20 cellular contexts compared by ENCODE assay signal in the genomic region with DNA sequence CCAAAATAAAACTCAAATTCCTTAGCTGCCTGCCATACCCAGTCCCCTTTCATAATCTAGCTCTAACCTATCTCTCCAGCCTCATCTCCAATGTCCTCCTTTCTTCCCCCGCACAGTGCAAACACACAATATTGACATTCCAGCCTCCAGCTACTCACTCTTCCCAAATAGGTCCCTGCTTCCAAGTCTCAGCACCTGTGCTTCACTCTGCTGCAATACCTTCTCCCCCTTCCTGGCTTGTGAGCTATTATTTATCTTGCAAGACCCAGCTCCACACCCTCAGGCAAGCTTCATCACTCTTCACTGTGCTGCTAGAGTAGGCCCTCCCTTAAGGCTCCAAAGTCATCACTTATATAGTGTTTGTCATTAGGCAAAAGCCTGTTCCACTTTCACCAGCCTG. TPM values are rescaled to one million over a fixed set of nuclear protein-coding genes. Genes with fewer than 3 reads are reported as not detected.
DNase-seq lines count a peak whose midpoint lies in the region; ATAC-seq and TF ChIP-seq lines count a peak whose summit lies in the region.
"Had no signal": no experiment of that assay in that cellular context is flagged by ENCODE, and none has a peak within 500 bp of the region (broad histone marks: within the 10 kb centered on the region; RNA-seq: fewer than 3 reads in every experiment).

No MANE protein-coding gene starts in this region.

- H3K4me1 ChIP-seq in left ventricle myocardium inferior (peaks cover 100% of the 10 kb centered on the region), thyroid gland (peaks cover 79 to 91% of the 10 kb centered on the region in 2 donors)
- no peaks in the 10 kb centered on the region for H3K4me1 ChIP-seq in CD8-positive, alpha-beta T cell (ENCODE audit: insufficient read depth, low read length)

- no peaks in the 10 kb centered on the region for H3K4me1 Mint-ChIP-seq in CD8-positive, alpha-beta T cell (ENCODE audit: low read depth)

- H3K27me3 ChIP-seq in left ventricle myocardium inferior (ENCODE audit: low read depth) = no peaks in the 10 kb centered on the region
- no peaks in the 10 kb centered on the region for H3K27me3 ChIP-seq in thyroid gland
- no peaks in the 10 kb centered on the region for H3K27me3 ChIP-seq in CD8-positive, alpha-beta T cell (ENCODE audit: insufficient read depth, low read length)
- H3K27me3 ChIP-seq: esophagus muscularis mucosa, SJSA1 had no signal

- POLR2A ChIA-PET in CD8-positive, alpha-beta T cell (lab: Charles Lee) = no interaction called here

- H3K9me3 ChIP-seq in left ventricle myocardium inferior (replicated peaks) = no peaks in the 10 kb centered on the region
- H3K9me3 ChIP-seq in thyroid gland = no peaks in the 10 kb centered on the region
- no peaks in the 10 kb centered on the region for H3K9me3 ChIP-seq in CD8-positive, alpha-beta T cell (ENCODE audit: low read length)
- H3K9me3 ChIP-seq: esophagus muscularis mucosa, SJSA1 had no signal

- TF ChIP-seq CTCF in left ventricle myocardium inferior (IDR thresholded peaks at IDR 0.05; ENCODE audit: borderline replicate concordance) = no peak
- TF ChIP-seq CTCF in thyroid gland (IDR thresholded peaks at IDR 0.05) = no peak
- TF ChIP-seq CTCF in CD8-positive, alpha-beta T cell (IDR thresholded peaks at IDR 0.05) = no peak

- no peak overlapping the region for H3K4me3 ChIP-seq in left ventricle myocardium inferior
- H3K4me3 ChIP-seq in thyroid gland (replicated peaks in 1 of 3) = no peak overlapping the region
- H3K4me3 ChIP-seq in CD8-positive, alpha-beta T cell (ENCODE audit: low read depth, low read length) = no peak overlapping the region
- H3K4me3 ChIP-seq: coronary artery, esophagus muscularis mucosa, K562, SJSA1 had no signal

- peak in 1 of 2 donors; percentile 10 for TF ChIP-seq POLR2A in thyroid gland (IDR thresholded peaks at IDR 0.05)

- no peak for ATAC-seq in Right ventricle myocardium superior (ENCODE audit: poor library complexity)
- ATAC-seq in left lobe of liver = peak; percentile 79
- ATAC-seq in HG02884 (IDR thresholded peaks at IDR 0.05; ENCODE audit: unreplicated experiment) = no peak
- ATAC-seq in CD8-positive, alpha-beta T cell = no peak
- ATAC-seq: K562; natural killer cell treated with Interleukin-12 subunit alpha and Interleukin-12 subunit beta and Interleukin-15 and Interleukin-18, amount 100 ng/mL, for 72 hours had no signal

- H3K36me3 Mint-ChIP-seq in CD8-positive, alpha-beta T cell = no peaks in the 10 kb centered on the region
- H3K36me3 Mint-ChIP-seq: activated CD4-positive, alpha-beta memory T cell treated with anti-CD3 and anti-CD28 coated beads for 36 hours; natural killer cell treated with Interleukin-12 subunit alpha and Interleukin-12 subunit beta and Interleukin-15 and Interleukin-18, amount 100 ng/mL, for 72 hours had no signal

- H3K27ac ChIP-seq in left ventricle myocardium inferior (replicated peaks) (peak overlapping the region; percentile 97), thyroid gland (peak overlapping the region; percentile 97 to 98 (median 97))
- H3K27ac ChIP-seq in CD8-positive, alpha-beta T cell (ENCODE audit: low read depth, low read length) = no peak overlapping the region
- H3K27ac ChIP-seq: coronary artery, esophagus muscularis mucosa, SJSA1 had no signal

- WGBS in thyroid gland, 2 donors = 51 to 57% methylated on average over 1 of the region's 1 CpG

- H3K4me3 Mint-ChIP-seq in CD8-positive, alpha-beta T cell = no peak overlapping the region
- H3K4me3 Mint-ChIP-seq: activated CD4-positive, alpha-beta memory T cell treated with anti-CD3 and anti-CD28 coated beads for 36 hours; activated T-helper 1 cell treated with anti-CD3 and anti-CD28 coated beads, Interleukin-12 subunit alpha, Interleukin-12 subunit beta, Interleukin-2, Interleukin-4 antibody, amounts not matched to agents 30 ng/mL and 10 ng/mL and 1 ng/mL, durations not matched to agents 14 hours and 24 hours and 36 hours; natural killer cell treated with Interleukin-12 subunit alpha and Interleukin-12 subunit beta and Interleukin-15 and Interleukin-18, amount 100 ng/mL, for 72 hours; stimulated activated naive CD8-positive, alpha-beta T cell treated with anti-CD3 and anti-CD28 coated beads, Interleukin-15, Interleukin-2, amounts not matched to agents 100 ng/mL and 50 ng/mL, for 24 hours had no signal

- intact Hi-C loops in left ventricle myocardium inferior (cut with micrococcal nuclease) (loop anchor here (10.0 kb wide), 2 partner anchors 55 to 375 kb away; no protein-coding TSS in a partner anchor), Right ventricle myocardium superior (cut with DNase I) (loop anchor here (5.0 kb wide), 1 partner anchor 32 kb away; no protein-coding TSS in a partner anchor), thyroid gland (cut with DNase I) (loop anchor here (10.0 kb wide), 2 partner anchors 45 to 505 kb away; no protein-coding TSS in a partner anchor)
- intact Hi-C loops in CD8-positive, alpha-beta T cell (cut with DNase I, micrococcal nuclease) = no loop called here

- CTCF ChIA-PET in CD8-positive, alpha-beta T cell (lab: Charles Lee) = no interaction called here

- no peaks in the 10 kb centered on the region for H3K9me3 Mint-ChIP-seq in CD8-positive, alpha-beta T cell
- H3K9me3 Mint-ChIP-seq: activated CD4-positive, alpha-beta memory T cell treated with anti-CD3 and anti-CD28 coated beads for 36 hours; activated T-helper 1 cell treated with anti-CD3 and anti-CD28 coated beads, Interleukin-12 subunit alpha, Interleukin-12 subunit beta, Interleukin-2, Interleukin-4 antibody, amounts not matched to agents 30 ng/mL and 10 ng/mL and 1 ng/mL, durations not matched to agents 14 hours and 24 hours and 36 hours; natural killer cell treated with Interleukin-12 subunit alpha and Interleukin-12 subunit beta and Interleukin-15 and Interleukin-18, amount 100 ng/mL, for 72 hours; stimulated activated naive CD8-positive, alpha-beta T cell treated with anti-CD3 and anti-CD28 coated beads, Interleukin-15, Interleukin-2, amounts not matched to agents 100 ng/mL and 50 ng/mL, for 24 hours had no signal

- DNase-seq in left ventricle myocardium inferior (no peak), Right ventricle myocardium superior (no peak), SHP77 (lab: John Stamatoyannopoulos, UW) (peak; percentile 48 to 59), left lobe of liver (ENCODE audit: low spot score) (peak; percentile 74), thyroid gland (peak; percentile 48 to 53)
- DNase-seq in stimulated activated CD4-positive, alpha-beta T cell treated with anti-CD3 and anti-CD28 coated beads, Interleukin-12 subunit alpha, Interleukin-12 subunit beta, amount 100 ng/mL, for 4 hours = no peak
- DNase-seq in CD8-positive, alpha-beta T cell = no peak
- DNase-seq: activated CD4-positive, alpha-beta memory T cell treated with anti-CD3 and anti-CD28 coated beads for 36 hours; amniotic stem cell; left cardiac atrium; NCI-H524 treated with DMSO at 0.1 percent for 48 hours; T1000 had no signal

- no peaks in the 10 kb centered on the region for H3K36me3 ChIP-seq in left ventricle myocardium inferior
- H3K36me3 ChIP-seq in thyroid gland = no peaks in the 10 kb centered on the region
- H3K36me3 ChIP-seq in CD8-positive, alpha-beta T cell (ENCODE audit: insufficient read depth, low read length) = no peaks in the 10 kb centered on the region
- H3K36me3 ChIP-seq: esophagus muscularis mucosa, SJSA1 had no signal

- H3K27ac Mint-ChIP-seq in CD8-positive, alpha-beta T cell = no peak overlapping the region
- H3K27ac Mint-ChIP-seq: activated CD4-positive, alpha-beta memory T cell treated with anti-CD3 and anti-CD28 coated beads for 36 hours; activated T-helper 1 cell treated with anti-CD3 and anti-CD28 coated beads, Interleukin-12 subunit alpha, Interleukin-12 subunit beta, Interleukin-2, Interleukin-4 antibody, amounts not matched to agents 30 ng/mL and 10 ng/mL and 1 ng/mL, durations not matched to agents 14 hours and 24 hours and 36 hours; natural killer cell treated with Interleukin-12 subunit alpha and Interleukin-12 subunit beta and Interleukin-15 and Interleukin-18, amount 100 ng/mL, for 72 hours; stimulated activated naive CD8-positive, alpha-beta T cell treated with anti-CD3 and anti-CD28 coated beads, Interleukin-15, Interleukin-2, amounts not matched to agents 100 ng/mL and 50 ng/mL, for 24 hours had no signal

- H3K27me3 Mint-ChIP-seq in CD8-positive, alpha-beta T cell (ENCODE audit: low read depth) = peaks cover 5% of the 10 kb centered on the region

RNA-seq across cellular contexts. Expression of a gene that starts 9.7 kb away (rescaled TPM):
- total RNA-seq in left ventricle myocardium inferior (101 TPM), Right ventricle myocardium superior (117 TPM), left lobe of liver (53.9 TPM), thyroid gland (100 to 1,000 TPM; 257 to 764 (median 675) TPM)
- not detected for total RNA-seq in CD8-positive, alpha-beta T cell
- total RNA-seq: activated CD4-positive, alpha-beta memory T cell treated with anti-CD3 and anti-CD28 coated beads for 36 hours; activated T-helper 1 cell treated with anti-CD3 and anti-CD28 coated beads, Interleukin-12 subunit alpha, Interleukin-12 subunit beta, Interleukin-2, Interleukin-4 antibody, amounts not matched to agents 30 ng/mL and 10 ng/mL and 1 ng/mL, durations not matched to agents 14 hours and 24 hours and 36 hours had no signal

Comparison
In these comparisons a context has a peak if more than half of its experiments do, and no peak if none do; other contexts are left out.
1. DNase-seq: peak in SHP77 (2 of 2), left lobe of liver (single experiment) and thyroid gland (2 of 2); none in left ventricle myocardium inferior (single experiment), Right ventricle myocardium superior (single experiment), stimulated activated CD4-positive, alpha-beta T cell treated with anti-CD3 and anti-CD28 coated beads, Interleukin-12 subunit alpha, Interleukin-12 subunit beta, amount 100 ng/mL, for 4 hours (single experiment) and CD8-positive, alpha-beta T cell (0 of 7).
2. RNA of a gene that starts 9.7 kb away (total RNA-seq): 257 to 764 TPM in thyroid gland, 117 TPM in Right ventricle myocardium superior (single experiment), 101 TPM in left ventricle myocardium inferior (single experiment) and 53.9 TPM in left lobe of liver (single experiment); not detected in CD8-positive, alpha-beta T cell; every median in the first group is over 10 times any median in the second.
3. intact Hi-C loops: an anchor here in left ventricle myocardium inferior (10.0 kb wide), Right ventricle myocardium superior (5.0 kb wide) and thyroid gland (10.0 kb wide); none called in CD8-positive, alpha-beta T cell.